Comparison of ENCODE assay signal across 20 cellular contexts in the genomic region with DNA sequence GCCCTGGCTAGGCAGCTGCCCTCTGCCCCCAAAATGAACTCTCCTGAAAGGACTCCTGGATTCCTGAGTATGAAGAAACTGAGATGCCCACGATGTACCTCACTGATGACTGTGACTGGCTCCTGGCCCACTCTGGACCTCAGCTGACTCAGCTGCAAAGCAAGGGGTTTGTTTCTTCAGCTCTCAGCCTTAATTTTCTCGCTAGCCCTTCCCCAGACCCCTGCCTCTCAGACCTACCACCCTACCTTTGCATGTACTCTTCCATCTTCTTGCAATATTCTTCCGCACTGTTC. TPM values are rescaled to one million over a fixed set of nuclear protein-coding genes. Genes with fewer than 3 reads are reported as not detected.
DNase-seq lines count a peak whose midpoint lies in the region; ATAC-seq and TF ChIP-seq lines count a peak whose summit lies in the region.
"Had no signal": no experiment of that assay in that cellular context is flagged by ENCODE, and none has a peak within 500 bp of the region (broad histone marks: within the 10 kb centered on the region; RNA-seq: fewer than 3 reads in every experiment).

No MANE protein-coding gene starts in this region.

- peak overlapping the region; percentile 20 for H3K27ac Mint-ChIP-seq in activated naive CD8-positive, alpha-beta T cell treated with anti-CD3 and anti-CD28 coated beads, Interleukin-2, amount 10 ng/mL, durations not matched to agents 7 days and 5 days
- H3K27ac Mint-ChIP-seq in activated naive CD8-positive, alpha-beta T cell treated with anti-CD3 and anti-CD28 coated beads, Interleukin-2, amount 50 U/mL, for 24 hours = no peak overlapping the region
- H3K27ac Mint-ChIP-seq in naive B cell = peak overlapping the region in 3 of 6 donors; percentile 7 to 85 (median 26)
- H3K27ac Mint-ChIP-seq: activated CD4-positive, alpha-beta T cell treated with anti-CD3 and anti-CD28 coated beads for 36 hours; activated T-helper 1 cell treated with anti-CD3 and anti-CD28 coated beads, Interleukin-12 subunit alpha, Interleukin-12 subunit beta, Interleukin-2, Interleukin-4 antibody, amounts not matched to agents 30 ng/mL and 10 ng/mL and 1 ng/mL, durations not matched to agents 14 hours and 24 hours and 36 hours had no signal

- H3K27me3 ChIP-seq in thyroid gland (no peaks in the 10 kb centered on the region), heart left ventricle (no peaks in the 10 kb centered on the region)
- H3K27me3 ChIP-seq: BLaER1, transverse colon had no signal

- TF ChIP-seq CTCF in thyroid gland (IDR thresholded peaks at IDR 0.05) = no peak
- no peak for TF ChIP-seq CTCF in heart left ventricle (IDR thresholded peaks at IDR 0.05)

- POLR2A ChIA-PET in activated naive CD8-positive, alpha-beta T cell treated with anti-CD3 and anti-CD28 coated beads, Interleukin-2, amount 10 ng/mL, durations not matched to agents 7 days and 5 days (lab: Charles Lee) = interaction anchor here (1.0 to 5.9 kb wide), 2 partner anchors 11 to 15 kb away, joined by 3 to 47 read pairs; no protein-coding TSS in a partner anchor

- WGBS in thyroid gland, 2 donors = 87 to 89% methylated on average over 3 of the region's 3 CpGs
- 90 to 94% (median 90%) methylated on average over 3 of the region's 3 CpGs for WGBS in heart left ventricle, 4 donors

- intact Hi-C loops in thyroid gland (cut with DNase I) = no loop called here
- intact Hi-C loops in heart left ventricle (cut with DNase I) = loop anchor here in 2 of 10 donors (2.0 kb wide), 2 partner anchors 38 to 42 kb away; a partner anchor contains a TSS

- H3K9me3 Mint-ChIP-seq in activated naive CD8-positive, alpha-beta T cell treated with anti-CD3 and anti-CD28 coated beads, Interleukin-2, amount 10 ng/mL, durations not matched to agents 7 days and 5 days = no peaks in the 10 kb centered on the region
- no peaks in the 10 kb centered on the region for H3K9me3 Mint-ChIP-seq in activated naive CD8-positive, alpha-beta T cell treated with anti-CD3 and anti-CD28 coated beads, Interleukin-2, amount 50 U/mL, for 24 hours
- H3K9me3 Mint-ChIP-seq in naive B cell = no peaks in the 10 kb centered on the region
- H3K9me3 Mint-ChIP-seq: activated T-helper 1 cell treated with anti-CD3 and anti-CD28 coated beads, Interleukin-12 subunit alpha, Interleukin-12 subunit beta, Interleukin-2, Interleukin-4 antibody, amounts not matched to agents 30 ng/mL and 10 ng/mL and 1 ng/mL, durations not matched to agents 14 hours and 24 hours and 36 hours had no signal

- no peak overlapping the region for H3K4me3 Mint-ChIP-seq in activated naive CD8-positive, alpha-beta T cell treated with anti-CD3 and anti-CD28 coated beads, Interleukin-2, amount 10 ng/mL, durations not matched to agents 7 days and 5 days
- H3K4me3 Mint-ChIP-seq in activated naive CD8-positive, alpha-beta T cell treated with anti-CD3 and anti-CD28 coated beads, Interleukin-2, amount 50 U/mL, for 24 hours = no peak overlapping the region
- peak overlapping the region in 5 of 8 donors; percentile 45 to 82 (median 57) for H3K4me3 Mint-ChIP-seq in naive B cell
- H3K4me3 Mint-ChIP-seq: activated CD4-positive, alpha-beta T cell treated with anti-CD3 and anti-CD28 coated beads for 36 hours; activated T-helper 1 cell treated with anti-CD3 and anti-CD28 coated beads, Interleukin-12 subunit alpha, Interleukin-12 subunit beta, Interleukin-2, Interleukin-4 antibody, amounts not matched to agents 30 ng/mL and 10 ng/mL and 1 ng/mL, durations not matched to agents 14 hours and 24 hours and 36 hours had no signal

- no peaks in the 10 kb centered on the region for H3K36me3 ChIP-seq in thyroid gland
- no peaks in the 10 kb centered on the region for H3K36me3 ChIP-seq in heart left ventricle
- H3K36me3 ChIP-seq: BLaER1, transverse colon had no signal

- no peak overlapping the region for H3K4me3 ChIP-seq in thyroid gland (replicated peaks in 1 of 3)
- H3K4me3 ChIP-seq in heart left ventricle = peak overlapping the region in 1 of 12 donors; percentile 15
- H3K4me3 ChIP-seq: BLaER1, transverse colon had no signal

- no peak for TF ChIP-seq POLR2A in thyroid gland (IDR thresholded peaks at IDR 0.05)
- TF ChIP-seq POLR2A in heart left ventricle (IDR thresholded peaks at IDR 0.05) = no peak

- no peaks in the 10 kb centered on the region for H3K27me3 Mint-ChIP-seq in activated naive CD8-positive, alpha-beta T cell treated with anti-CD3 and anti-CD28 coated beads, Interleukin-2, amount 10 ng/mL, durations not matched to agents 7 days and 5 days
- H3K27me3 Mint-ChIP-seq in activated naive CD8-positive, alpha-beta T cell treated with anti-CD3 and anti-CD28 coated beads, Interleukin-2, amount 50 U/mL, for 24 hours = no peaks in the 10 kb centered on the region
- no peaks in the 10 kb centered on the region for H3K27me3 Mint-ChIP-seq in naive B cell
- H3K27me3 Mint-ChIP-seq: activated CD4-positive, alpha-beta T cell treated with anti-CD3 and anti-CD28 coated beads for 36 hours had no signal

- H3K4me1 ChIP-seq in thyroid gland (peaks cover 15 to 26% of the 10 kb centered on the region in 2 donors), heart left ventricle (peaks cover 4 to 69% (median 21%) of the 10 kb centered on the region in 12 donors)

- H3K36me3 Mint-ChIP-seq in activated naive CD8-positive, alpha-beta T cell treated with anti-CD3 and anti-CD28 coated beads, Interleukin-2, amount 10 ng/mL, durations not matched to agents 7 days and 5 days = no peaks in the 10 kb centered on the region
- H3K36me3 Mint-ChIP-seq in activated naive CD8-positive, alpha-beta T cell treated with anti-CD3 and anti-CD28 coated beads, Interleukin-2, amount 50 U/mL, for 24 hours (ENCODE audit: low read depth) = no peaks in the 10 kb centered on the region
- no peaks in the 10 kb centered on the region for H3K36me3 Mint-ChIP-seq in naive B cell

- H3K27ac ChIP-seq in thyroid gland = no peak overlapping the region
- peak overlapping the region in 1 of 12 donors; percentile 76 for H3K27ac ChIP-seq in heart left ventricle
- H3K27ac ChIP-seq: BLaER1 had no signal

- ATAC-seq in activated naive CD8-positive, alpha-beta T cell treated with anti-CD3 and anti-CD28 coated beads, Interleukin-2, amount 10 ng/mL, durations not matched to agents 7 days and 5 days (ENCODE audit: low read depth) = no peak
- no peak for ATAC-seq in activated naive CD8-positive, alpha-beta T cell treated with anti-CD3 and anti-CD28 coated beads, Interleukin-2, amount 50 U/mL, for 24 hours
- ATAC-seq in naive B cell (ENCODE audit: low read depth in 2 of 2) (no peak), heart left ventricle (no peak), HG03571 (IDR thresholded peaks at IDR 0.05; ENCODE audit: unreplicated experiment) (no peak)
- ATAC-seq: activated CD4-positive, alpha-beta T cell treated with anti-CD3 and anti-CD28 coated beads for 36 hours; left ventricle myocardium superior had no signal

- DNase-seq in activated naive CD8-positive, alpha-beta T cell treated with anti-CD3 and anti-CD28 coated beads, Interleukin-2, amount 10 ng/mL, durations not matched to agents 7 days and 5 days = no peak
- no peak for DNase-seq in activated naive CD8-positive, alpha-beta T cell treated with anti-CD3 and anti-CD28 coated beads, Interleukin-2, amount 50 U/mL, for 24 hours
- DNase-seq in astrocyte of the hippocampus (ENCODE audit: low read depth, low spot score) = peak; percentile 45
- DNase-seq in naive B cell = no peak
- no peak for DNase-seq in thyroid gland
- DNase-seq in UCSD-AML1 (lab: John Stamatoyannopoulos, UW; ENCODE audit: unreplicated experiment) = no peak
- DNase-seq in heart left ventricle = no peak
- DNase-seq: 8988T; activated CD4-positive, alpha-beta T cell treated with anti-CD3 and anti-CD28 coated beads for 36 hours; left ventricle myocardium superior; NCI-H1930; NCI-H226; stimulated activated naive CD4-positive, alpha-beta T cell; transverse colon had no signal

- H3K9me3 ChIP-seq in thyroid gland = no peaks in the 10 kb centered on the region
- no peaks in the 10 kb centered on the region for H3K9me3 ChIP-seq in heart left ventricle
- H3K9me3 ChIP-seq: BLaER1, transverse colon had no signal

- H3K4me1 Mint-ChIP-seq in activated naive CD8-positive, alpha-beta T cell treated with anti-CD3 and anti-CD28 coated beads, Interleukin-2, amount 10 ng/mL, durations not matched to agents 7 days and 5 days = peaks cover 26% of the 10 kb centered on the region
- H3K4me1 Mint-ChIP-seq in activated naive CD8-positive, alpha-beta T cell treated with anti-CD3 and anti-CD28 coated beads, Interleukin-2, amount 50 U/mL, for 24 hours = peaks cover 37% of the 10 kb centered on the region
- H3K4me1 Mint-ChIP-seq in naive B cell = peaks cover 54 to 73% (median 68%) of the 10 kb centered on the region in 3 donors

RNA-seq across cellular contexts. Expression of a gene that starts 5.2 kb away (rescaled TPM):
- 100 to 1,000 TPM; 435 to 448 TPM for total RNA-seq in activated naive CD8-positive, alpha-beta T cell treated with anti-CD3 and anti-CD28 coated beads, Interleukin-2, amount 10 ng/mL, durations not matched to agents 7 days and 5 days
- 100 to 1,000 TPM; 472 to 669 (median 550) TPM for polyA plus RNA-seq in naive B cell (ENCODE audit: low read depth in 6 of 6)
- 100 to 1,000 TPM; 111 to 171 (median 142) TPM for total RNA-seq in thyroid gland
- 100 to 1,000 TPM; 106 to 365 (median 140) TPM for total RNA-seq in heart left ventricle
- 100 to 1,000 TPM in 1 of 2 donors, 10 to 100 TPM in 1; 93.2 to 180 TPM for polyA plus RNA-seq in heart left ventricle

RNA-seq across cellular contexts. Expression of a gene that starts 25.7 kb away (rescaled TPM):
- not detected for total RNA-seq in activated naive CD8-positive, alpha-beta T cell treated with anti-CD3 and anti-CD28 coated beads, Interleukin-2, amount 10 ng/mL, durations not matched to agents 7 days and 5 days
- polyA plus RNA-seq in naive B cell (ENCODE audit: low read depth in 6 of 6) (not detected), heart left ventricle (1 to 10 TPM; 1.0 to 8.8 TPM)
- total RNA-seq in thyroid gland (1 to 10 TPM; 1.1 to 5.0 (median 3.6) TPM), heart left ventricle (10 to 100 TPM in 3 of 9 donors, 1 to 10 TPM in 6; 3.6 to 14.8 (median 8.4) TPM)
- total RNA-seq: activated T-helper 1 cell treated with anti-CD3 and anti-CD28 coated beads, Interleukin-12 subunit alpha, Interleukin-12 subunit beta, Interleukin-2, Interleukin-4 antibody, amounts not matched to agents 30 ng/mL and 10 ng/mL and 1 ng/mL, durations not matched to agents 14 hours and 24 hours and 36 hours; glomerular endothelial cell; transverse colon had no signal

RNA-seq across cellular contexts. Expression of a gene that starts 38.2 kb away (rescaled TPM):
- 1 to 10 TPM in 1 of 2 experiments, under 1 TPM in 1; 0.36 to 1.0 TPM for total RNA-seq in activated naive CD8-positive, alpha-beta T cell treated with anti-CD3 and anti-CD28 coated beads, Interleukin-2, amount 10 ng/mL, durations not matched to agents 7 days and 5 days
- under 1 TPM in 1 of 6 donors, not detected in 5; 0.13 TPM for polyA plus RNA-seq in naive B cell (ENCODE audit: low read depth in 6 of 6)
- 10 to 100 TPM; 21.0 to 31.0 (median 26.5) TPM for total RNA-seq in thyroid gland
- total RNA-seq in heart left ventricle = 10 to 100 TPM; 12.9 to 60.1 (median 17.8) TPM
- 10 to 100 TPM; 21.1 to 37.5 TPM for polyA plus RNA-seq in heart left ventricle

RNA-seq across cellular contexts. Expression of a gene that starts 39.4 kb away (rescaled TPM):
- not detected for total RNA-seq in activated naive CD8-positive, alpha-beta T cell treated with anti-CD3 and anti-CD28 coated beads, Interleukin-2, amount 10 ng/mL, durations not matched to agents 7 days and 5 days
- polyA plus RNA-seq in naive B cell (ENCODE audit: low read depth in 6 of 6) (not detected), heart left ventricle (not detected)
- total RNA-seq in thyroid gland (not detected), heart left ventricle (under 1 TPM in 1 of 9 donors, not detected in 8; 0.40 TPM)
- total RNA-seq: activated T-helper 1 cell treated with anti-CD3 and anti-CD28 coated beads, Interleukin-12 subunit alpha, Interleukin-12 subunit beta, Interleukin-2, Interleukin-4 antibody, amounts not matched to agents 30 ng/mL and 10 ng/mL and 1 ng/mL, durations not matched to agents 14 hours and 24 hours and 36 hours; glomerular endothelial cell; left ventricle myocardium superior; mucosa of gallbladder; transverse colon had no signal

RNA-seq across cellular contexts. Expression of a gene that starts 48.1 kb away (rescaled TPM):
- total RNA-seq in activated naive CD8-positive, alpha-beta T cell treated with anti-CD3 and anti-CD28 coated beads, Interleukin-2, amount 10 ng/mL, durations not matched to agents 7 days and 5 days = not detected
- polyA plus RNA-seq in naive B cell (ENCODE audit: low read depth in 6 of 6) (under 1 TPM in 1 of 6 donors, not detected in 5; 0.19 TPM), heart left ventricle (10 to 100 TPM in 1 of 2 donors, 1 to 10 TPM in 1; 1.3 to 29.7 TPM)
- total RNA-seq in thyroid gland (not detected), heart left ventricle (10 to 100 TPM in 8 of 9 donors, 1 to 10 TPM in 1; 8.8 to 68.3 (median 31.5) TPM)
- total RNA-seq: activated CD4-positive, alpha-beta T cell treated with anti-CD3 and anti-CD28 coated beads for 36 hours; activated T-helper 1 cell treated with anti-CD3 and anti-CD28 coated beads, Interleukin-12 subunit alpha, Interleukin-12 subunit beta, Interleukin-2, Interleukin-4 antibody, amounts not matched to agents 30 ng/mL and 10 ng/mL and 1 ng/mL, durations not matched to agents 14 hours and 24 hours and 36 hours; glomerular endothelial cell; omental fat pad; transverse colon had no signal

Comparison
In these comparisons a context has a peak if more than half of its experiments do, and no peak if none do; other contexts are left out.
1. H3K4me3 Mint-ChIP-seq: peak in naive B cell (5 of 8); none in activated naive CD8-positive, alpha-beta T cell treated with anti-CD3 and anti-CD28 coated beads, Interleukin-2, amount 10 ng/mL, durations not matched to agents 7 days and 5 days (single experiment) and activated naive CD8-positive, alpha-beta T cell treated with anti-CD3 and anti-CD28 coated beads, Interleukin-2, amount 50 U/mL, for 24 hours (single experiment).
2. RNA of a gene that starts 38.2 kb away (total RNA-seq): 21.0 to 31.0 TPM in thyroid gland and 12.9 to 60.1 TPM in heart left ventricle; 0.36 to 1.0 TPM in activated naive CD8-positive, alpha-beta T cell treated with anti-CD3 and anti-CD28 coated beads, Interleukin-2, amount 10 ng/mL, durations not matched to agents 7 days and 5 days; every median in the first group is over 4 times any median in the second.